ENCODE assay signal across 8 cellular contexts in genomic region chr20:31572042-31572700, GRCh38. TPM values are rescaled to one million over a fixed set of nuclear protein-coding genes. Genes with fewer than 3 reads are reported as not detected.
DNase-seq lines count a peak whose midpoint lies in the region; ATAC-seq and TF ChIP-seq lines count a peak whose summit lies in the region.

No MANE protein-coding gene starts in this region.

- TF ChIP-seq CTCF in coronary artery (IDR thresholded peaks at IDR 0.05), result no peak

- H3K27ac Mint-ChIP-seq in activated naive CD4-positive, alpha-beta T cell treated with anti-CD3 and anti-CD28 coated beads for 36 hours, result peak overlapping the region; percentile 84
- H3K27ac Mint-ChIP-seq in natural killer cell treated with Interleukin-12 subunit alpha and Interleukin-12 subunit beta and Interleukin-15 and Interleukin-18, amount 100 ng/mL, for 72 hours, result peak overlapping the region; percentile 77 to 96

- intact Hi-C loops in activated naive CD4-positive, alpha-beta T cell treated with anti-CD3 and anti-CD28 coated beads for 36 hours (cut with micrococcal nuclease), result loop anchor here (2.0 to 5.0 kb wide), 2 partner anchors 57 to 105 kb away; partner anchors contain the start of gene HM13

- H3K4me1 Mint-ChIP-seq in activated naive CD4-positive, alpha-beta T cell treated with anti-CD3 and anti-CD28 coated beads for 36 hours (ENCODE audit: low read depth), result peaks cover 18% of the 10 kb centered on the region
- peaks cover 18 to 25% of the 10 kb centered on the region in 2 donors for H3K4me1 Mint-ChIP-seq in natural killer cell treated with Interleukin-12 subunit alpha and Interleukin-12 subunit beta and Interleukin-15 and Interleukin-18, amount 100 ng/mL, for 72 hours (ENCODE audit: low read depth in 2 of 2)

- no peaks in the 10 kb centered on the region for H3K36me3 Mint-ChIP-seq in activated naive CD4-positive, alpha-beta T cell treated with anti-CD3 and anti-CD28 coated beads for 36 hours (ENCODE audit: low read depth)
- no peaks in the 10 kb centered on the region for H3K36me3 Mint-ChIP-seq in natural killer cell treated with Interleukin-12 subunit alpha and Interleukin-12 subunit beta and Interleukin-15 and Interleukin-18, amount 100 ng/mL, for 72 hours

- H3K4me3 Mint-ChIP-seq in activated naive CD4-positive, alpha-beta T cell treated with anti-CD3 and anti-CD28 coated beads for 36 hours, result peak overlapping the region; percentile 78
- peak overlapping the region; percentile 81 for H3K4me3 Mint-ChIP-seq in natural killer cell treated with Interleukin-12 subunit alpha and Interleukin-12 subunit beta and Interleukin-15 and Interleukin-18, amount 100 ng/mL, for 72 hours

- peak overlapping the region; percentile 74 for H3K4me3 ChIP-seq in coronary artery

- peak; percentile 26 for DNase-seq in activated naive CD4-positive, alpha-beta T cell treated with anti-CD3 and anti-CD28 coated beads for 36 hours
- DNase-seq in activated naive CD4-positive, alpha-beta T cell treated with Interleukin-2 at 50 U/mL for 16 hours, result no peak
- DNase-seq in NCI-H2171 (lab: John Stamatoyannopoulos, UW) (peak; percentile 56), coronary artery (ENCODE audit: low spot score) (no peak), AG08396 (ENCODE audit: low spot score) (no peak), midbrain (lab: John Stamatoyannopoulos, UW) (no peak)
- DNase-seq in natural killer cell treated with Interleukin-12 subunit alpha and Interleukin-12 subunit beta and Interleukin-15 and Interleukin-18, amount 100 ng/mL, for 72 hours (ENCODE audit: low spot score), result no peak

- CTCF ChIA-PET in activated naive CD4-positive, alpha-beta T cell treated with anti-CD3 and anti-CD28 coated beads for 36 hours (lab: Charles Lee), result interaction anchor here (0.6 to 14.0 kb wide), 5 partner anchors 14 to 79 kb away, joined by 3 to 330 read pairs (median 5); no protein-coding TSS in a partner anchor

- H3K27ac ChIP-seq in coronary artery, result peak overlapping the region; percentile 95

- ATAC-seq in natural killer cell treated with Interleukin-12 subunit alpha and Interleukin-12 subunit beta and Interleukin-15 and Interleukin-18, amount 100 ng/mL, for 72 hours, result no peak
- ATAC-seq in GM21515 (IDR thresholded peaks at IDR 0.05; ENCODE audit: unreplicated experiment), result no peak

- no peaks in the 10 kb centered on the region for H3K27me3 Mint-ChIP-seq in activated naive CD4-positive, alpha-beta T cell treated with anti-CD3 and anti-CD28 coated beads for 36 hours (ENCODE audit: low read depth)
- no peaks in the 10 kb centered on the region for H3K27me3 Mint-ChIP-seq in natural killer cell treated with Interleukin-12 subunit alpha and Interleukin-12 subunit beta and Interleukin-15 and Interleukin-18, amount 100 ng/mL, for 72 hours

- H3K9me3 Mint-ChIP-seq in activated naive CD4-positive, alpha-beta T cell treated with anti-CD3 and anti-CD28 coated beads for 36 hours, result no peaks in the 10 kb centered on the region
- no peaks in the 10 kb centered on the region for H3K9me3 Mint-ChIP-seq in natural killer cell treated with Interleukin-12 subunit alpha and Interleukin-12 subunit beta and Interleukin-15 and Interleukin-18, amount 100 ng/mL, for 72 hours

RNA-seq across cellular contexts. Expression of gene ID1, which starts 32.9 kb away (rescaled TPM):
- 1 to 10 TPM; 1.8 to 2.4 TPM for total RNA-seq in activated naive CD4-positive, alpha-beta T cell treated with anti-CD3 and anti-CD28 coated beads for 36 hours
- 1 to 10 TPM in 1 of 2 donors, under 1 TPM in 1; 0.52 to 1.4 TPM for total RNA-seq in natural killer cell treated with Interleukin-12 subunit alpha and Interleukin-12 subunit beta and Interleukin-15 and Interleukin-18, amount 100 ng/mL, for 72 hours

RNA-seq across cellular contexts. Expression of gene HM13, which starts 57.9 kb away (rescaled TPM):
- 10 to 100 TPM; 67.3 to 69.4 TPM for total RNA-seq in activated naive CD4-positive, alpha-beta T cell treated with anti-CD3 and anti-CD28 coated beads for 36 hours
- total RNA-seq in natural killer cell treated with Interleukin-12 subunit alpha and Interleukin-12 subunit beta and Interleukin-15 and Interleukin-18, amount 100 ng/mL, for 72 hours, result 100 to 1,000 TPM; 233 to 257 TPM

Comparison
In these comparisons a context has a peak if more than half of its experiments do, and no peak if none do; other contexts are left out.
1. DNase-seq: peak in activated naive CD4-positive, alpha-beta T cell treated with anti-CD3 and anti-CD28 coated beads for 36 hours (single experiment) and NCI-H2171 (single experiment); none in activated naive CD4-positive, alpha-beta T cell treated with Interleukin-2 at 50 U/mL for 16 hours (single experiment), coronary artery (single experiment), natural killer cell treated with Interleukin-12 subunit alpha and Interleukin-12 subunit beta and Interleukin-15 and Interleukin-18, amount 100 ng/mL, for 72 hours (single experiment), AG08396 (single experiment) and midbrain (single experiment).